Comparison of ENCODE assay signal across 16 cellular contexts in genomic region chr7:1867326-1867725, GRCh38.
"Had no signal": no experiment of that assay in that cellular context is flagged by ENCODE, and none has a peak within 500 bp of the region (broad histone marks: within the 10 kb centered on the region; RNA-seq: fewer than 3 reads in every experiment).

No MANE protein-coding gene starts in this region.

- H3K27me3 ChIP-seq: sigmoid colon, testis, tibial artery had no signal

- H3K4me3 ChIP-seq: lung, psoas muscle, sigmoid colon, testis, tibial artery had no signal

- H3K27ac ChIP-seq: psoas muscle, sigmoid colon, testis, tibial artery had no signal

- H3K9me3 ChIP-seq: psoas muscle, sigmoid colon, testis, tibial artery had no signal

- H3K36me3 ChIP-seq: sigmoid colon, tibial artery had no signal

- DNase-seq: cortex of kidney; effector memory CD8-positive, alpha-beta T cell; natural killer cell; psoas muscle; sigmoid colon; stimulated activated CD4-positive, alpha-beta T cell treated with anti-CD3 and anti-CD28 coated beads, Interleukin-2, amount 100 ng/mL, for 24 hours; stimulated activated CD4-positive, alpha-beta T cell treated with anti-CD3 and anti-CD28 coated beads, Interleukin-4, amount 100 ng/mL, for 24 hours; stimulated activated naive CD8-positive, alpha-beta T cell treated with anti-CD3 and anti-CD28 coated beads, Interleukin-15, Interleukin-2, amounts not matched to agents 100 U/mL and 50 U/mL, for 24 hours; substantia nigra; testis; tibial artery had no signal

- H3K4me1 ChIP-seq: psoas muscle, sigmoid colon, testis, tibial artery had no signal

- FAIRE-seq: frontal cortex, keratinocyte had no signal

- ATAC-seq: effector memory CD8-positive, alpha-beta T cell; left lobe of liver; stimulated activated memory B cell treated with anti-CD40 and anti-IgM and Interleukin-4, amounts not matched to agents 10 μg/mL and 1 μg/mL and 100 μg/mL, for 72 hours; stimulated activated naive CD8-positive, alpha-beta T cell treated with anti-CD3 and anti-CD28 coated beads, Interleukin-15, Interleukin-2, amounts not matched to agents 100 U/mL and 50 U/mL, for 24 hours had no signal
